8 cellular contexts compared by ENCODE assay signal in the genomic region with DNA sequence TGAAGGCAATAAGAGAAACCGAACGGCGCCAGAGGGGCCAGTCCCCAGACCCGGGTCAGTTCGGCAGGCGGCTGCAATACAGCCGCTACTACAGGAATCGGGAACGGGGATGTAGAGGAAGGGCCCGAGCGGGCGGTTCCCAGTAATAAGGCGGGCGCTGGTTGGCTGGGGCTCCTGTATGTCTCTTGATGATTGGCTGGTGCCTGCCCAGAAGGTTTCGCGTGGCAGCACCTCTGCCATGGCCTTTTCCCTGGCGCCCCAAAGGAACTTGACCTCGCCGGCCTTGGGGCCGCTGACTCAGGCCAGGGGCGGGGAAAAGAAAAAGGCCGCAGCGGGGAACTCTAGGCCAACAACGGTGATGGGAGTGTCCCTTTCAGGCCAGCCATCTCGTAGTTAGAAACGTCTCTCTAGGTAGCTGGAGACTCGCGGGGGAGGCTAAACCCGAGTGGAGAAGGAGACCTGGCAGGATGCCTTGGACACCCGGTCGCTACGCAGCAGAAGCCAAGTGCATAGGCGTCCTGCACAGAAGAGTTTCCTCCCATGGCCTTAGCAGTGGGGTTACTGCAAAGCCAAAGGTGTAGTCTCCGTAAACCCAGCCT. TPM values are rescaled to one million over a fixed set of nuclear protein-coding genes. Genes with fewer than 3 reads are reported as not detected.
DNase-seq lines count a peak whose midpoint lies in the region; ATAC-seq, FAIRE-seq and TF ChIP-seq lines count a peak whose summit lies in the region.

A gene with protein sequence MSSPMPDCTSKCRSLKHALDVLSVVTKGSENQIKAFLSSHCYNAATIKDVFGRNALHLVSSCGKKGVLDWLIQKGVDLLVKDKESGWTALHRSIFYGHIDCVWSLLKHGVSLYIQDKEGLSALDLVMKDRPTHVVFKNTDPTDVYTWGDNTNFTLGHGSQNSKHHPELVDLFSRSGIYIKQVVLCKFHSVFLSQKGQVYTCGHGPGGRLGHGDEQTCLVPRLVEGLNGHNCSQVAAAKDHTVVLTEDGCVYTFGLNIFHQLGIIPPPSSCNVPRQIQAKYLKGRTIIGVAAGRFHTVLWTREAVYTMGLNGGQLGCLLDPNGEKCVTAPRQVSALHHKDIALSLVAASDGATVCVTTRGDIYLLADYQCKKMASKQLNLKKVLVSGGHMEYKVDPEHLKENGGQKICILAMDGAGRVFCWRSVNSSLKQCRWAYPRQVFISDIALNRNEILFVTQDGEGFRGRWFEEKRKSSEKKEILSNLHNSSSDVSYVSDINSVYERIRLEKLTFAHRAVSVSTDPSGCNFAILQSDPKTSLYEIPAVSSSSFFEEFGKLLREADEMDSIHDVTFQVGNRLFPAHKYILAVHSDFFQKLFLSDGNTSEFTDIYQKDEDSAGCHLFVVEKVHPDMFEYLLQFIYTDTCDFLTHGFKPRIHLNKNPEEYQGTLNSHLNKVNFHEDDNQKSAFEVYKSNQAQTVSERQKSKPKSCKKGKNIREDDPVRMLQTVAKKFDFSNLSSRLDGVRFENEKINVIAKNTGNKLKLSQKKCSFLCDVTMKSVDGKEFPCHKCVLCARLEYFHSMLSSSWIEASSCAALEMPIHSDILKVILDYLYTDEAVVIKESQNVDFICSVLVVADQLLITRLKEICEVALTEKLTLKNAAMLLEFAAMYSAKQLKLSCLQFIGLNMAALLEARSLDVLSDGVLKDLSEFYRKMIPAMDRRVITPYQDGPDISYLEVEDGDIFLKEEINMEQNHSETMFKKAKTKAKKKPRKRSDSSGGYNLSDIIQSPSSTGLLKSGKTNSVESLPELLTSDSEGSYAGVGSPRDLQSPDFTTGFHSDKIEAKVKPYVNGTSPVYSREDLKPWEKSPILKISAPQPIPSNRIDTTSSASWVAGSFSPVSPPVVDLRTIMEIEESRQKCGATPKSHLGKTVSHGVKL (N-terminal part only) (minus strand): TSS at position 111 of the 599 bp plus-strand sequence. CDS start 7,258 bp downstream, outside the sequence.

- peaks cover 16% of the 10 kb centered on the region; the same call in 1 of the 2 replicates for H3K4me1 ChIP-seq in HUES64 (ENCODE audit: insufficient read depth, low read length)
- H3K4me1 ChIP-seq in OCI-LY1 (ENCODE audit: insufficient read depth, low read length, severe bottlenecking) = peaks cover 32% of the 10 kb centered on the region
- peaks cover 35% of the 10 kb centered on the region for H3K4me1 ChIP-seq in endothelial cell of umbilical vein (ENCODE audit: control insufficient read depth, extremely low read depth, insufficient read depth, low read length)

- H3K4me2 ChIP-seq in OCI-LY1 (ENCODE audit: low read length) (peak within 1 kb of the TSS; percentile 87), endothelial cell of umbilical vein (ENCODE audit: insufficient read depth, low read length) (peak within 1 kb of the TSS; percentile 91)

- H3K36me3 ChIP-seq in HUES64 (ENCODE audit: insufficient read depth, low read length) (0 out of 2 replicates have a peak, but pooled peaks cover 7% of the 10 kb centered on the region), OCI-LY1 (ENCODE audit: insufficient read depth, low read length) (no peaks in the 10 kb centered on the region), endothelial cell of umbilical vein (ENCODE audit: control insufficient read depth in 2 of 2, extremely low read depth in 1 of 2, insufficient read depth in 2 of 2, low read length in 2 of 2) (no peaks in the 10 kb centered on the region)

- no peaks in the 10 kb centered on the region for H3K27me3 Mint-ChIP-seq in Calu3 (ENCODE audit: unreplicated experiment)

- TF ChIP-seq CTCF in Calu3 (IDR thresholded peaks at IDR 0.05; ENCODE audit: unreplicated experiment) (no peak), OCI-LY1 (IDR thresholded peaks at IDR 0.05; ENCODE audit: low read length) (no peak), endothelial cell of umbilical vein (IDR thresholded peaks at IDR 0.05; ENCODE audit: extremely low read depth in 1 of 2, insufficient read depth in 1 of 2, low read depth in 1 of 2, low read length in 2 of 2) (no peak)

- intact Hi-C loops in Calu3 (cut with micrococcal nuclease; ENCODE audit: unreplicated experiment) = loop anchor here (5.0 kb wide), 1 partner anchor 945 kb away; a partner anchor contains a TSS
- intact Hi-C loops in endothelial cell of umbilical vein (cut with micrococcal nuclease) = loop anchor here (1.0 to 10.0 kb wide), 5 partner anchors 115 to 1265 kb away; a partner anchor contains a TSS

- H3K9ac ChIP-seq in HUES64 (ENCODE audit: low read depth, low read length) = peak within 1 kb of the TSS; percentile 90
- peak within 1 kb of the TSS; percentile 90 for H3K9ac ChIP-seq in OCI-LY1 (ENCODE audit: low read length)
- H3K9ac ChIP-seq in endothelial cell of umbilical vein (replicated peaks; ENCODE audit: extremely low read depth, insufficient read depth, low read length) = peak within 1 kb of the TSS; percentile 64

- dilution Hi-C loops in endothelial cell of umbilical vein (cut with MboI; ENCODE audit: extremely low pct_ligation_motif_present, low sequenced_read_pairs) = no loop called here

- H3K9me3 ChIP-seq in HUES64 (ENCODE audit: insufficient read depth, low read depth, low read length) = no peaks in the 10 kb centered on the region
- no peaks in the 10 kb centered on the region for H3K9me3 ChIP-seq in OCI-LY1 (ENCODE audit: low read length)
- no peaks in the 10 kb centered on the region for H3K9me3 ChIP-seq in endothelial cell of umbilical vein (replicated peaks; ENCODE audit: control insufficient read depth, insufficient read depth, low read length)

- peak; percentile 74 for FAIRE-seq in endothelial cell of umbilical vein (lab: Jason Lieb, UNC)

- peak within 1 kb of the TSS; percentile 96 for H2AFZ ChIP-seq in OCI-LY1 (ENCODE audit: low read length)
- peak within 1 kb of the TSS; percentile 94 for H2AFZ ChIP-seq in endothelial cell of umbilical vein (ENCODE audit: low read depth, low read length)

- DNase-seq in Calu3 (peak; percentile 95), endothelial cell of umbilical vein (ENCODE audit: low read depth, low spot score) (peak; percentile 93), middle frontal gyrus (ENCODE audit: extremely low spot score, low spot score) (peak; percentile 86)
- peak; percentile 92 for DNase-seq in activated CD8-positive, alpha-beta memory T cell treated with anti-CD3 and anti-CD28 coated beads, Interleukin-2, amount 50 U/mL, for 4 hours
- DNase-seq in stimulated activated CD8-positive, alpha-beta memory T cell treated with anti-CD3 and anti-CD28 coated beads, Interleukin-4, amount 100 ng/mL, for 1 hour (ENCODE audit: low read depth in 2 of 2, low spot score in 1 of 2) = peak; percentile 82 to 88

- H3K27me3 ChIP-seq in HUES64 (ENCODE audit: insufficient read depth, low read length) = no peaks in the 10 kb centered on the region
- no peaks in the 10 kb centered on the region for H3K27me3 ChIP-seq in OCI-LY1 (ENCODE audit: insufficient read depth, low read length)
- H3K27me3 ChIP-seq in endothelial cell of umbilical vein (ENCODE audit: control insufficient read depth in 2 of 2, insufficient read depth in 2 of 2, low read length in 2 of 2) = no peaks in the 10 kb centered on the region

- H3F3A ChIP-seq in OCI-LY1 (ENCODE audit: insufficient read depth, low read length) = no peaks in the 10 kb centered on the region

- BruUV-seq in Calu3 (replicated peaks; lab: Mats Ljungman, UMichigan) (no TSS peak), endothelial cell of umbilical vein (replicated peaks; lab: Mats Ljungman, UMichigan) (no TSS peak)

- no peaks in the 10 kb centered on the region for H3K9me2 ChIP-seq in OCI-LY1 (ENCODE audit: low read depth, low read length)

- H3K4me3 ChIP-seq in HUES64 (ENCODE audit: low read length) = peak within 1 kb of the TSS; percentile 93
- H3K4me3 ChIP-seq in OCI-LY1 (ENCODE audit: low read depth, low read length, poor library complexity, severe bottlenecking) = peak within 1 kb of the TSS; percentile 92
- H3K4me3 ChIP-seq in endothelial cell of umbilical vein (replicated peaks in 1 of 3; ENCODE audit: insufficient read depth in 1 of 3, low read depth in 1 of 3, low read length in 3 of 3) = peak within 1 kb of the TSS; percentile 60 to 91 (median 67)

- H4K20me1 ChIP-seq in OCI-LY1 (ENCODE audit: insufficient read depth, low read length) (no peaks in the 10 kb centered on the region), endothelial cell of umbilical vein (replicated peaks; ENCODE audit: control insufficient read depth, extremely low read depth, insufficient read depth, low read length) (no peaks in the 10 kb centered on the region)

- H3K4me3 Mint-ChIP-seq in Calu3 (ENCODE audit: low read depth, unreplicated experiment) = peak within 1 kb of the TSS; percentile 90

- CTCF ChIA-PET in Calu3 (lab: Charles Lee) (interaction anchor here (1.4 kb wide), 1 partner anchor 818 kb away, joined by 8 read pairs; a partner anchor contains a TSS), endothelial cell of umbilical vein (lab: Charles Lee) (interaction anchor here (0.8 to 4.1 kb wide), 3 partner anchors 23 to 818 kb away, joined by 4 to 38 read pairs (median 4); a partner anchor contains a TSS)

- no peaks in the 10 kb centered on the region for H3K9me1 ChIP-seq in endothelial cell of umbilical vein (replicated peaks; ENCODE audit: control insufficient read depth, extremely low read depth, insufficient read depth, low read length)

- H3K4me1 Mint-ChIP-seq in Calu3 (ENCODE audit: low read depth, unreplicated experiment) = peaks cover 19% of the 10 kb centered on the region

- WGBS in HUES64 = 1% methylated on average over 34 of the region's 34 CpGs

- POLR2A ChIA-PET in endothelial cell of umbilical vein (lab: Charles Lee) = no interaction called here

- no peaks in the 10 kb centered on the region for H3K9me3 Mint-ChIP-seq in Calu3 (ENCODE audit: low read depth, unreplicated experiment)

- H3K36me3 Mint-ChIP-seq in Calu3 (ENCODE audit: insufficient read depth, unreplicated experiment) = peaks cover 40% of the 10 kb centered on the region

- H3K27ac ChIP-seq in HUES64 (ENCODE audit: low read depth, low read length) (peak within 1 kb of the TSS; percentile 96), OCI-LY1 (ENCODE audit: low read depth, low read length, poor library complexity, severe bottlenecking) (peak within 1 kb of the TSS; percentile 25), endothelial cell of umbilical vein (ENCODE audit: insufficient read depth, low read depth, low read length) (peak within 1 kb of the TSS; percentile 67)

- H3K79me2 ChIP-seq in OCI-LY1 (ENCODE audit: insufficient read depth, low read length) (peaks cover 37% of the 10 kb centered on the region), endothelial cell of umbilical vein (ENCODE audit: control insufficient read depth, insufficient read depth, low read length) (peaks cover 44% of the 10 kb centered on the region)

- peak; percentile 86 for ATAC-seq in GM21447 (IDR thresholded peaks at IDR 0.05; ENCODE audit: unreplicated experiment)

- TF ChIP-seq POLR2A in endothelial cell of umbilical vein (IDR thresholded peaks at IDR 0.05; ENCODE audit: low read depth, low read length) = peak; percentile 87

- H3K27ac Mint-ChIP-seq in Calu3 (ENCODE audit: unreplicated experiment) = peak within 1 kb of the TSS; percentile 99

RNA-seq across cellular contexts. Expression of the gene that starts here (rescaled TPM):
- total RNA-seq in Calu3 (2022) (48.3 and 54.9 TPM in 2 replicates), endothelial cell of umbilical vein (29.5 and 30.5 TPM in 2 replicates)
- polyA plus RNA-seq in HUES64 (2013, experiment 1 of 2) = 16.0 TPM
- 16.7 TPM for polyA plus RNA-seq in HUES64 (2013, experiment 2 of 2)
- polyA plus RNA-seq in endothelial cell of umbilical vein = 4.8 and 6.7 TPM in 2 replicates
- 8.2 and 9.2 TPM in 2 replicates for polyA plus RNA-seq in endothelial cell of umbilical vein (2011; cell fraction: cytosol; rRNA removed)
- 14.1 and 20.4 TPM in 2 replicates for polyA plus RNA-seq in endothelial cell of umbilical vein (2011; cell fraction: nucleus; rRNA removed)
- polyA plus RNA-seq in endothelial cell of umbilical vein (2012) = 17.0 and 21.5 TPM in 2 replicates
- 31.4 and 34.6 TPM in 2 replicates for polyA minus RNA-seq in endothelial cell of umbilical vein
- 26.1 TPM for polyA minus RNA-seq in endothelial cell of umbilical vein (2011; cell fraction: cytosol; rRNA and poly(A)+ RNA removed)
- 29.7 and 45.4 TPM in 2 replicates for polyA minus RNA-seq in endothelial cell of umbilical vein (2011; cell fraction: nucleus; rRNA and poly(A)+ RNA removed)

Comparison
In these comparisons a context has a peak if more than half of its experiments do, and no peak if none do; other contexts are left out.
1. Peak in every context shown above with its lines: DNase-seq, ATAC-seq, H3K4me3 ChIP-seq and H3K27ac ChIP-seq.
2. H3K27ac ChIP-seq: peak in every context shown above with its lines; median percentile 96 in HUES64; 67 in endothelial cell of umbilical vein; 25 in OCI-LY1.